In genomic region chr11:112016765-112017356, GRCh38 we compare ENCODE assay signal across 8 cellular contexts. TPM values are rescaled to one million over a fixed set of nuclear protein-coding genes. Genes with fewer than 3 reads are reported as not detected.
DNase-seq lines count a peak whose midpoint lies in the region; ATAC-seq, FAIRE-seq and TF ChIP-seq lines count a peak whose summit lies in the region.

No MANE protein-coding gene starts in this region.

- H3K36me3 Mint-ChIP-seq in astrocyte (ENCODE audit: low read depth, unreplicated experiment) (peaks cover 10% of the 10 kb centered on the region), neural crest cell (ENCODE audit: low read depth) (peaks cover 2% of the 10 kb centered on the region)

- H3K27ac Mint-ChIP-seq in astrocyte (ENCODE audit: unreplicated experiment) = no peak overlapping the region
- H3K27ac Mint-ChIP-seq in neural crest cell (ENCODE audit: unreplicated experiment) = no peak overlapping the region

- no peaks in the 10 kb centered on the region for H3K79me2 ChIP-seq in astrocyte (ENCODE audit: insufficient read depth, low read length)

- H3K4me1 Mint-ChIP-seq in astrocyte (ENCODE audit: low read depth, unreplicated experiment) = peaks cover 20% of the 10 kb centered on the region
- peaks cover 17% of the 10 kb centered on the region for H3K4me1 Mint-ChIP-seq in neural crest cell

- H3K9ac ChIP-seq in astrocyte (ENCODE audit: low read length) = peak overlapping the region; percentile 4

- H3K36me3 ChIP-seq in astrocyte (ENCODE audit: insufficient read depth, low read length) = peaks cover 15% of the 10 kb centered on the region

- H4K20me1 ChIP-seq in astrocyte (ENCODE audit: insufficient read depth, low read length) = no peaks in the 10 kb centered on the region

- H3K4me3 Mint-ChIP-seq in astrocyte (ENCODE audit: unreplicated experiment) = no peak overlapping the region
- peak overlapping the region; percentile 7 for H3K4me3 Mint-ChIP-seq in neural crest cell

- no peak for TF ChIP-seq CTCF in astrocyte (IDR thresholded peaks at IDR 0.05; ENCODE audit: insufficient read depth, low read depth, low read length)
- TF ChIP-seq CTCF in neural crest cell (conservative IDR thresholded peaks at IDR 0.05) = no peak

- peak overlapping the region; percentile 57 for H3K27ac ChIP-seq in astrocyte (ENCODE audit: low read depth, low read length)

- H3K4me3 ChIP-seq in astrocyte (ENCODE audit: insufficient read depth, low read depth, low read length) = no peak overlapping the region

- H3K4me1 ChIP-seq in astrocyte (ENCODE audit: insufficient read depth, low read length) = peaks cover 17% of the 10 kb centered on the region

- H3K9me3 ChIP-seq in astrocyte (ENCODE audit: insufficient read depth, low read depth, low read length) = no peaks in the 10 kb centered on the region

- H3K27me3 Mint-ChIP-seq in astrocyte (ENCODE audit: low read depth, unreplicated experiment) (no peaks in the 10 kb centered on the region), neural crest cell (ENCODE audit: low read depth) (no peaks in the 10 kb centered on the region)

- no peaks in the 10 kb centered on the region for H3K27me3 ChIP-seq in astrocyte (ENCODE audit: insufficient read depth, low read length)

- no peak for FAIRE-seq in astrocyte (lab: Jason Lieb, UNC)

- H3K4me2 ChIP-seq in astrocyte (ENCODE audit: low read length) = peak overlapping the region; percentile 45

- ATAC-seq in GM18858 (IDR thresholded peaks at IDR 0.05; ENCODE audit: unreplicated experiment) (peak; percentile 36), HG02943 (IDR thresholded peaks at IDR 0.05; ENCODE audit: low read depth, unreplicated experiment) (peak; percentile 51)

- H3K9me3 Mint-ChIP-seq in astrocyte (ENCODE audit: unreplicated experiment) = no peaks in the 10 kb centered on the region
- no peaks in the 10 kb centered on the region for H3K9me3 Mint-ChIP-seq in neural crest cell

- DNase-seq in astrocyte (ENCODE audit: low read depth) (peak; percentile 40), neural crest cell (ENCODE audit: low read depth, low spot score) (no peak), occipital lobe (lab: John Stamatoyannopoulos, UW) (no peak), germinal center (ENCODE audit: low spot score) (no peak), middle frontal gyrus (ENCODE audit: extremely low spot score, low spot score) (no peak)
- no peak for DNase-seq in effector CD8-positive, alpha-beta T cell (lab: John Stamatoyannopoulos, UW)

- no peak overlapping the region for H2AFZ ChIP-seq in astrocyte (ENCODE audit: low read depth, low read length)

RNA-seq across cellular contexts. Expression of gene DLAT, which starts 8.3 kb away (rescaled TPM):
- total RNA-seq in astrocyte (31.8 and 34.2 TPM in 2 replicates), neural crest cell (52.4 and 52.9 TPM in 2 replicates), occipital lobe (46.5 TPM)

RNA-seq across cellular contexts. Expression of gene PIH1D2, which starts 57.0 kb away (rescaled TPM):
- total RNA-seq in astrocyte = 1.0 and 1.3 TPM in 2 replicates
- total RNA-seq in neural crest cell = 3.6 and 4.5 TPM in 2 replicates
- 2.0 TPM for total RNA-seq in occipital lobe

RNA-seq across cellular contexts. Expression of gene NKAPD1, which starts 57.2 kb away (rescaled TPM):
- 24.3 and 27.7 TPM in 2 replicates for total RNA-seq in astrocyte
- total RNA-seq in neural crest cell = 33.1 and 34.4 TPM in 2 replicates
- total RNA-seq in occipital lobe = 52.6 TPM
